In genomic region chr17:55750750-55751641, GRCh38 we compare ENCODE assay signal across 8 cellular contexts. TPM values are rescaled to one million over a fixed set of nuclear protein-coding genes. Genes with fewer than 3 reads are reported as not detected.
DNase-seq lines count a peak whose midpoint lies in the region; ATAC-seq and TF ChIP-seq lines count a peak whose summit lies in the region.

Gene PCTP, plus strand, starts transcription at chr17:55751051. Its CDS starts 53 bp downstream, at chr17:55751104.

- peaks cover 19 to 39% (median 20%) of the 10 kb centered on the region in 5 donors for H3K27me3 Mint-ChIP-seq in naive thymus-derived CD4-positive, alpha-beta T cell
- H3K27me3 Mint-ChIP-seq in stimulated activated naive B cell treated with anti-CD40 and anti-IgM and Interleukin-4, amounts not matched to agents 10 μg/mL and 1 μg/mL and 100 μg/mL, for 72 hours: peaks cover 8 to 14% of the 10 kb centered on the region in 2 donors

- H2AFZ ChIP-seq in fibroblast of lung (ENCODE audit: low read length): peak within 1 kb of the TSS; percentile 91

- POLR2A ChIA-PET in naive thymus-derived CD4-positive, alpha-beta T cell (lab: Charles Lee): no interaction called here

- H3K9ac ChIP-seq in fibroblast of lung (ENCODE audit: insufficient read depth, low read length): peak within 1 kb of the TSS; percentile 78

- H3K36me3 ChIP-seq in Peyer's patch (no peaks in the 10 kb centered on the region), fibroblast of lung (ENCODE audit: control insufficient read depth, insufficient read depth, low read length) (no peaks in the 10 kb centered on the region)
- peaks cover 0 to 5% (median 0%) of the 10 kb centered on the region in 3 experiments for H3K36me3 ChIP-seq in naive thymus-derived CD4-positive, alpha-beta T cell (ENCODE audit: control insufficient read depth in 2 of 3, insufficient read depth in 3 of 3, low read length in 3 of 3)

- peak in 4 of 6 experiments; percentile 32 to 53 (median 44) for TF ChIP-seq CTCF in Peyer's patch (IDR thresholded peaks at IDR 0.05)
- peak; percentile 34 to 49 for TF ChIP-seq CTCF in fibroblast of lung (conservative IDR thresholded peaks at IDR 0.05 in 1 of 2, IDR thresholded peaks at IDR 0.05 in 1 of 2; ENCODE audit: low read depth in 1 of 2, low read length in 2 of 2)

- H3K27ac Mint-ChIP-seq in naive thymus-derived CD4-positive, alpha-beta T cell: peak within 1 kb of the TSS; percentile 11 to 89 (median 60)
- peak within 1 kb of the TSS; percentile 47 for H3K27ac Mint-ChIP-seq in stimulated activated naive B cell treated with anti-CD40 and anti-IgM and Interleukin-4, amounts not matched to agents 10 μg/mL and 1 μg/mL and 100 μg/mL, for 72 hours

- DNase-seq in Caki2 (ENCODE audit: low read depth) (peak; percentile 96), HT-29 (ENCODE audit: low spot score) (peak; percentile 91), Peyer's patch (peak; percentile 85 to 96 (median 95)), fibroblast of lung (ENCODE audit: low read depth in 2 of 2) (peak; percentile 91)
- peak; percentile 51 to 59 for DNase-seq in activated T-helper 1 cell treated with anti-CD3 and anti-CD28 coated beads, Interleukin-2, amount 50 U/mL, for 16 hours (ENCODE audit: low read depth in 1 of 2, low spot score in 1 of 2)
- DNase-seq in naive thymus-derived CD4-positive, alpha-beta T cell: peak; percentile 61 to 88 (median 76)
- DNase-seq in stimulated activated naive B cell treated with anti-CD40 and anti-IgM and Interleukin-4, amounts not matched to agents 10 μg/mL and 1 μg/mL and 100 μg/mL, for 72 hours: peak; percentile 89

- H3K36me3 Mint-ChIP-seq in naive thymus-derived CD4-positive, alpha-beta T cell: peaks cover 0 to 7% (median 0%) of the 10 kb centered on the region in 5 donors
- peaks cover 1 to 4% of the 10 kb centered on the region in 2 donors for H3K36me3 Mint-ChIP-seq in stimulated activated naive B cell treated with anti-CD40 and anti-IgM and Interleukin-4, amounts not matched to agents 10 μg/mL and 1 μg/mL and 100 μg/mL, for 72 hours

- no peaks in the 10 kb centered on the region for H3K9me3 Mint-ChIP-seq in naive thymus-derived CD4-positive, alpha-beta T cell
- no peaks in the 10 kb centered on the region for H3K9me3 Mint-ChIP-seq in stimulated activated naive B cell treated with anti-CD40 and anti-IgM and Interleukin-4, amounts not matched to agents 10 μg/mL and 1 μg/mL and 100 μg/mL, for 72 hours

- TF ChIP-seq POLR2A in Peyer's patch (IDR thresholded peaks at IDR 0.05): peak; percentile 83 to 86

- peaks cover 7 to 26% (median 19%) of the 10 kb centered on the region in 7 donors for H3K4me1 Mint-ChIP-seq in naive thymus-derived CD4-positive, alpha-beta T cell
- H3K4me1 Mint-ChIP-seq in stimulated activated naive B cell treated with anti-CD40 and anti-IgM and Interleukin-4, amounts not matched to agents 10 μg/mL and 1 μg/mL and 100 μg/mL, for 72 hours: peaks cover 11 to 12% of the 10 kb centered on the region in 2 donors

- in situ Hi-C loops in Caki2 (cut with HindIII; ENCODE audit: low pct_unique_long_range_greater_than_20kb, low sequenced_read_pairs): no loop called here

- no peaks in the 10 kb centered on the region for H3K27me3 ChIP-seq in Peyer's patch
- no peaks in the 10 kb centered on the region for H3K27me3 ChIP-seq in fibroblast of lung (ENCODE audit: control insufficient read depth, insufficient read depth, low read length)
- no peaks in the 10 kb centered on the region for H3K27me3 ChIP-seq in naive thymus-derived CD4-positive, alpha-beta T cell (ENCODE audit: control insufficient read depth in 2 of 2, insufficient read depth in 2 of 2, low read length in 2 of 2)

- H3K4me1 ChIP-seq in Peyer's patch (peaks cover 0 to 16% (median 0%) of the 10 kb centered on the region in 4 donors), fibroblast of lung (ENCODE audit: control insufficient read depth, extremely low read depth, insufficient read depth, low read length) (no peaks in the 10 kb centered on the region)
- peaks cover 0 to 5% of the 10 kb centered on the region in 2 donors for H3K4me1 ChIP-seq in naive thymus-derived CD4-positive, alpha-beta T cell (ENCODE audit: control insufficient read depth in 2 of 2, insufficient read depth in 2 of 2, low read length in 2 of 2)

- peak; percentile 99 for ATAC-seq in GM21360 (IDR thresholded peaks at IDR 0.05; ENCODE audit: unreplicated experiment)
- peak; percentile 99 for ATAC-seq in naive thymus-derived CD4-positive, alpha-beta T cell
- ATAC-seq in stimulated activated naive B cell treated with anti-CD40 and anti-IgM and Interleukin-4, amounts not matched to agents 10 μg/mL and 1 μg/mL and 100 μg/mL, for 72 hours (replicated peaks): peak; percentile 97 to 98

- H3K9me3 ChIP-seq in Peyer's patch (no peaks in the 10 kb centered on the region), fibroblast of lung (ENCODE audit: control insufficient read depth, insufficient read depth, low read depth, low read length) (no peaks in the 10 kb centered on the region)
- H3K9me3 ChIP-seq in naive thymus-derived CD4-positive, alpha-beta T cell (ENCODE audit: control insufficient read depth in 2 of 3, low read length in 3 of 3): no peaks in the 10 kb centered on the region

- H3K27ac ChIP-seq in Peyer's patch: peak within 1 kb of the TSS; percentile 75 to 89 (median 80)
- H3K27ac ChIP-seq in fibroblast of lung (ENCODE audit: insufficient read depth, low read length): peak within 1 kb of the TSS; percentile 76
- peak within 1 kb of the TSS; percentile 52 for H3K27ac ChIP-seq in naive thymus-derived CD4-positive, alpha-beta T cell (ENCODE audit: low read depth, low read length)

- CTCF ChIA-PET in naive thymus-derived CD4-positive, alpha-beta T cell (lab: Charles Lee): interaction anchor here (0.6 kb wide), 2 partner anchors 183 to 968 kb away, joined by 3 read pairs; no protein-coding TSS in a partner anchor

- H3K79me2 ChIP-seq in fibroblast of lung (ENCODE audit: control insufficient read depth, insufficient read depth, low read length): peaks cover 32% of the 10 kb centered on the region

- H3K4me3 ChIP-seq in Peyer's patch (peak within 1 kb of the TSS; percentile 71 to 78 (median 75)), fibroblast of lung (replicated peaks in 1 of 4; ENCODE audit: control extremely low read depth in 1 of 4, insufficient read depth in 1 of 4, low read depth in 3 of 4, low read length in 4 of 4) (peak within 1 kb of the TSS; percentile 88 to 98 (median 88))
- peak within 1 kb of the TSS; percentile 71 for H3K4me3 ChIP-seq in naive thymus-derived CD4-positive, alpha-beta T cell (ENCODE audit: low read length)

- peak within 1 kb of the TSS; percentile 72 to 90 (median 86) for H3K4me3 Mint-ChIP-seq in naive thymus-derived CD4-positive, alpha-beta T cell
- H3K4me3 Mint-ChIP-seq in stimulated activated naive B cell treated with anti-CD40 and anti-IgM and Interleukin-4, amounts not matched to agents 10 μg/mL and 1 μg/mL and 100 μg/mL, for 72 hours: peak within 1 kb of the TSS; percentile 74 to 90

- intact Hi-C loops in naive thymus-derived CD4-positive, alpha-beta T cell (cut with micrococcal nuclease): loop anchor here (1.0 to 10.0 kb wide), 5 partner anchors 328 to 1081 kb away; partner anchors contain the start of genes C17orf67 (in 1 of the 2), COX11 (in 1 of the 2), DGKE (in 1 of the 2) and HLF (in 1 of the 2)

- H3K4me2 ChIP-seq in fibroblast of lung (ENCODE audit: extremely low read depth, insufficient read depth, low read length): peak within 1 kb of the TSS; percentile 77

- no peaks in the 10 kb centered on the region for H4K20me1 ChIP-seq in fibroblast of lung (ENCODE audit: control insufficient read depth, extremely low read depth, insufficient read depth, low read length)

RNA-seq across cellular contexts. Expression of gene PCTP, which starts in this region (rescaled TPM):
- 27.9 and 39.6 TPM in 2 replicates for total RNA-seq in Caki2 (2014; rRNA removed; shearing (Covaris generic); ENCODE audit: low replicate concordance)
- total RNA-seq in HT-29 (2014; rRNA removed; shearing (Covaris generic)): 11.2 and 13.5 TPM in 2 replicates
- total RNA-seq in Peyer's patch (10 to 100 TPM; 16.0 to 35.5 (median 26.5) TPM), fibroblast of lung (16.9 and 20.6 TPM in 2 replicates)
- 20.4 and 21.5 TPM in 2 replicates for polyA plus RNA-seq in fibroblast of lung
- 11.8 and 11.9 TPM in 2 replicates for polyA plus RNA-seq in fibroblast of lung (2012)
- polyA minus RNA-seq in fibroblast of lung (ENCODE audit: low replicate concordance): 7.3 and 12.6 TPM in 2 replicates
- total RNA-seq in naive thymus-derived CD4-positive, alpha-beta T cell: 1 to 10 TPM; 2.7 to 7.4 (median 3.5) TPM
- polyA plus RNA-seq in naive thymus-derived CD4-positive, alpha-beta T cell: 1 to 10 TPM; 1.2 to 1.9 TPM

Comparison
In these comparisons a context has a peak if more than half of its experiments do, and no peak if none do; other contexts are left out.
1. Peak in every context shown above with its lines: DNase-seq, ATAC-seq, H3K4me3 ChIP-seq and H3K27ac ChIP-seq.